Comparison of ENCODE assay signal across 18 cellular contexts in the genomic region with DNA sequence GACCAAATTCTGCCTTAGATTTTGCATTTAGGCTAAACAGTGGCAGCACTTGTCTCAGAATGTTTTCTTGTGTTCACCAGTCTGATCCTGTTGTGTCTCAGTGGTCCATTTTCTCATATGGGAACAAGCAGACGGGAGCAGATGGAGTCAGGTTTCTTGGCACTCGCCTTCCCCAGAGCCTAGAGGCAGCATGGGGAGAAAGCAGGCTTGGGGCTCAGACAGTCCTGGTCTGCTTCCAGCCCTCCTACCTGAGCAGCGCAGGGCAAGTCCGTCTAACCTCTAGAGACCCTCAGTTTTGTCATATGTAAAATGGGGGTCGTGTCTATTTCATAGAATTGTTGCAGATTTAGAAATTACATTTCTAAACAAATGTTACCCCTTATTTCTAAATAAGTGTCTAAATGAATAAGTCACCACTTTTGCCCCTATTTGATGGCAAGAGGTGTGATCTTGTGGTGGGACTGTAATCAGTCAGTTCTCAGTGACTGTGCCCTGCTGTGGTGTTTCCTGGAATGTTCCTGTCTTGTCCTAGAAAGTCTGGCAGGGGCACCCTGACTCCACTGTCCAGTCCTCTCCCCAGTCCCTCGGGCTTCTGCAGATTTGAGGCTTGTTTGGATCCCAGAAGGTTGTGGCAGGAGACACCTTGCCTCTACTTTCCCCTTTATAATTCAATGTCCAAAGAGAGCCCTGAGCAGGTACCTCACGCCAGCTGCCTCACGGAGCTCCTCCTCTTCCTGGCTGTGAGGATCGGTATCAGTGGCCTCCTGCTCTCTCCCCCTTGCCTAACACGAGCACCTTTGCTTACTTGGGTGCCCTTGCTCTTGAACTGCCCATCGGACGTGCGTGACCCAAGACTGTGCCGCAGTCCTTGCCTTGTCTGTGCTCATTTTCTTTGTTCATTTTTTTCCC. TPM values are rescaled to one million over a fixed set of nuclear protein-coding genes. Genes with fewer than 3 reads are reported as not detected.
DNase-seq lines count a peak whose midpoint lies in the region; ATAC-seq, FAIRE-seq and TF ChIP-seq lines count a peak whose summit lies in the region.
"Had no signal": no experiment of that assay in that cellular context is flagged by ENCODE, and none has a peak within 500 bp of the region (broad histone marks: within the 10 kb centered on the region; RNA-seq: fewer than 3 reads in every experiment).

No MANE protein-coding gene starts in this region.

- H3K4me3 Mint-ChIP-seq in memory B cell, result no peak overlapping the region
- H3K4me3 Mint-ChIP-seq in stimulated activated naive CD8-positive, alpha-beta T cell treated with anti-CD3 and anti-CD28 coated beads, Interleukin-15, amount 100 ng/mL, for 72 hours, result no peak overlapping the region
- H3K4me3 Mint-ChIP-seq: brain; CD4-positive, alpha-beta T cell; stimulated activated memory B cell treated with anti-CD40 and anti-IgM and Interleukin-4, amounts not matched to agents 10 μg/mL and 1 μg/mL and 100 μg/mL, for 72 hours had no signal

- peaks cover 39% of the 10 kb centered on the region for H3K36me3 Mint-ChIP-seq in memory B cell

- DNase-seq in cardiac septum (ENCODE audit: low spot score) (peak; percentile 6), right atrium auricular region (ENCODE audit: low spot score) (no peak), bronchial epithelial cell (ENCODE audit: low read depth) (no peak), memory B cell (ENCODE audit: low spot score in 2 of 2) (no peak)
- no peak for DNase-seq in stimulated activated naive CD8-positive, alpha-beta T cell treated with anti-CD3 and anti-CD28 coated beads, Interleukin-15, amount 100 ng/mL, for 72 hours
- DNase-seq: activated CD4-positive, CD25-positive, alpha-beta regulatory T cell treated with anti-CD3 and anti-CD28 coated beads, Interleukin-2, amount 50 U/mL, for 72 hours; CD4-positive, alpha-beta T cell; dermis blood vessel endothelial cell; left colon; NCI-H1417 treated with DMSO at 0.1 percent for 48 hours; stimulated activated CD4-positive, alpha-beta T cell treated with anti-CD3 and anti-CD28 coated beads, Interleukin-1b, Interleukin-23, amount 100 ng/mL, for 48 hours had no signal

- peak; percentile 55 for FAIRE-seq in bronchial epithelial cell (lab: Jason Lieb, UNC)

- H3K27me3 ChIP-seq in right atrium auricular region (no peaks in the 10 kb centered on the region), bronchial epithelial cell (ENCODE audit: control insufficient read depth, insufficient read depth, low read length) (no peaks in the 10 kb centered on the region)

- peak overlapping the region; percentile 32 for H3K27ac Mint-ChIP-seq in memory B cell
- peak overlapping the region in 1 of 2 donors; percentile 5 for H3K27ac Mint-ChIP-seq in stimulated activated naive CD8-positive, alpha-beta T cell treated with anti-CD3 and anti-CD28 coated beads, Interleukin-15, amount 100 ng/mL, for 72 hours
- H3K27ac Mint-ChIP-seq: CD4-positive, alpha-beta T cell; stimulated activated memory B cell treated with anti-CD40 and anti-IgM and Interleukin-4, amounts not matched to agents 10 μg/mL and 1 μg/mL and 100 μg/mL, for 72 hours had no signal

- no peaks in the 10 kb centered on the region for H3K4me1 ChIP-seq in right atrium auricular region
- H3K4me1 ChIP-seq: HAP-1 had no signal

- no peaks in the 10 kb centered on the region for H3K27me3 Mint-ChIP-seq in memory B cell
- no peaks in the 10 kb centered on the region for H3K27me3 Mint-ChIP-seq in stimulated activated naive CD8-positive, alpha-beta T cell treated with anti-CD3 and anti-CD28 coated beads, Interleukin-15, amount 100 ng/mL, for 72 hours
- H3K27me3 Mint-ChIP-seq: brain; CD4-positive, alpha-beta T cell; stimulated activated memory B cell treated with anti-CD40 and anti-IgM and Interleukin-4, amounts not matched to agents 10 μg/mL and 1 μg/mL and 100 μg/mL, for 72 hours had no signal

- H3K4me3 ChIP-seq in right atrium auricular region (no peak overlapping the region), bronchial epithelial cell (ENCODE audit: low read depth, low read length) (no peak overlapping the region)
- H3K4me3 ChIP-seq: HAP-1, skin epidermis, thoracic aorta had no signal

- peaks cover 85% of the 10 kb centered on the region for H3K36me3 ChIP-seq in right atrium auricular region
- H3K36me3 ChIP-seq in bronchial epithelial cell (ENCODE audit: control insufficient read depth, insufficient read depth, low read length), result peaks cover 18% of the 10 kb centered on the region

- H3K4me1 Mint-ChIP-seq in memory B cell, result peaks cover 3% of the 10 kb centered on the region
- H3K4me1 Mint-ChIP-seq in stimulated activated naive CD8-positive, alpha-beta T cell treated with anti-CD3 and anti-CD28 coated beads, Interleukin-15, amount 100 ng/mL, for 72 hours, result peaks cover 5% of the 10 kb centered on the region
- H3K4me1 Mint-ChIP-seq: brain; stimulated activated memory B cell treated with anti-CD40 and anti-IgM and Interleukin-4, amounts not matched to agents 10 μg/mL and 1 μg/mL and 100 μg/mL, for 72 hours had no signal

- intact Hi-C loops in cardiac septum (cut with DNase I), result no loop called here

- no peak for ATAC-seq in memory B cell (ENCODE audit: low read depth)
- ATAC-seq in stimulated activated naive CD8-positive, alpha-beta T cell treated with anti-CD3 and anti-CD28 coated beads, Interleukin-15, amount 100 ng/mL, for 72 hours, result peak; percentile 71
- ATAC-seq in GM18858 (IDR thresholded peaks at IDR 0.05; ENCODE audit: unreplicated experiment), result no peak
- ATAC-seq in HG02610 (IDR thresholded peaks at IDR 0.05; ENCODE audit: unreplicated experiment), result no peak
- ATAC-seq: left colon; stimulated activated memory B cell treated with anti-CD40 and anti-IgM and Interleukin-4, amounts not matched to agents 10 μg/mL and 1 μg/mL and 100 μg/mL, for 72 hours had no signal

- no peaks in the 10 kb centered on the region for H3K9me3 ChIP-seq in right atrium auricular region
- H3K9me3 ChIP-seq: HAP-1, thoracic aorta had no signal

- TF ChIP-seq CTCF in right atrium auricular region (IDR thresholded peaks at IDR 0.05) (no peak), bronchial epithelial cell (IDR thresholded peaks at IDR 0.05; ENCODE audit: insufficient read depth, low read length, severe bottlenecking) (no peak)

- no peaks in the 10 kb centered on the region for H3K9me3 Mint-ChIP-seq in memory B cell
- no peaks in the 10 kb centered on the region for H3K9me3 Mint-ChIP-seq in stimulated activated naive CD8-positive, alpha-beta T cell treated with anti-CD3 and anti-CD28 coated beads, Interleukin-15, amount 100 ng/mL, for 72 hours
- H3K9me3 Mint-ChIP-seq: brain; CD4-positive, alpha-beta T cell; stimulated activated memory B cell treated with anti-CD40 and anti-IgM and Interleukin-4, amounts not matched to agents 10 μg/mL and 1 μg/mL and 100 μg/mL, for 72 hours had no signal

- H3K27ac ChIP-seq in right atrium auricular region, result no peak overlapping the region
- H3K27ac ChIP-seq: skin epidermis, thoracic aorta had no signal

RNA-seq across cellular contexts. Expression of gene MSANTD1, which starts 28.1 kb away (rescaled TPM):
- total RNA-seq in cardiac septum (1.1 TPM), right atrium auricular region (not detected), bronchial epithelial cell (0.26 and 0.64 TPM in 2 replicates)
